ENCODE assay signal across 1 cellular context in genomic region chr15:70147178-70147760, GRCh38.
TF ChIP-seq lines count a peak whose summit lies in the region.

No MANE protein-coding gene starts in this region.

TF ChIP-seq in HEK293, 187 proteins besides CTCF, POLR2A, EP300 and RAD21 (continued from another document):
- TF ChIP-seq ATF2 (tag by site-specific recombination; IDR thresholded peaks at IDR 0.05; ENCODE audit: low read depth), result no peak
- TF ChIP-seq ZNF148 (tag by site-specific recombination; IDR thresholded peaks at IDR 0.05; ENCODE audit: borderline replicate concordance), result no peak
- no peak for TF ChIP-seq ZNF280D (tag by site-specific recombination; IDR thresholded peaks at IDR 0.05)
- peak; percentile 68; the same call in 1 of the 2 replicates for TF ChIP-seq ZIC2 (tag by site-specific recombination; IDR thresholded peaks at IDR 0.05)
- peak; percentile 50 for TF ChIP-seq FEZF1 (tag by site-specific recombination; IDR thresholded peaks at IDR 0.05)
TF ChIP-seq in HEK293: peak in this region for 2.
